In the genomic region with DNA sequence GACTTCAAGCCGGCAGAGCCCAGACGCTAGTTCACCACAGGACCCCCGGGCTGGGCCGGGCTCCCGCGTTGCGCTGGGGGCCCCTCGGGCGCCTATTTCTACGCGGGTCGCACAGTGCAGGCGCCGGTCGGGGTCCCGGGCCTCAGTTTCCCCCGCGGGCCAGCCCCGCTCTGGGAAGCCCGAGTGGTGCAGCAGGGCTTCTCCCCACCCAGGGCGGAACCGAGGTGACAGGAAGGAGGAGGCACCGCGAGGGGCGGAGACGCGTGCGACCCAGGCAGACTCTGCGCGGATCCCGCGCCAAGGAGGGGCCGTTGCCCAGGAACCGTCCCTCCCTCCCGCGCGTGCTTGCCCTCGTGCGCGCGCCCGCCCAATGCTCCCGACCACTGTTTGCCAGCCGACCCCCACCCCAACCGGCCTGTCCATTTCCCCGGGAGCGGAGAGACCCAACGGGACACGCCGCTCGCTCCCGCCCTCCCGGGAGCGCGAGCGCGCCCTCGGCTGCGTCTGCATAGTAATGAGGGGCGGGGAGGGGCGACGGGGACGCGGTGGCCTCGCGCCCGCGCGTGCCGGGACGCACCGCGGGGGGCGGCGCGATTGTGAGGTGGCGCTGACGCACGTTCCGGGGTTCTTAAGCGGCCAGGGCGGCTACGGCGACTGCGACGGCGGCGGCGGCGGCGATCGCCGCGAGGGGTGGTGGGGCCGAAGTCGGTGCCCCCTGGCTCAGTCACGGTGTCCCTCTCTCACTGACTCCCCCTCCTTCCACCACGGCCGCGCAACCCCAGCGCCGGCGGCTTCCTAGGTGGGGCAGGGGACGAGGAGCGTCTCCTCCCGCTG, we compare ENCODE assay signal across 1 cellular context.
A peak's percentile ranks its signal among the peaks of the same experiment; 100 is the strongest.
TF ChIP-seq lines count a peak whose summit lies in the region.

CPEB2 (plus strand) TSS at position 657 of the 834 bp plus-strand sequence. CDS start 193 bp downstream, outside the sequence.

TF ChIP-seq in H1, 55 proteins besides CTCF, POLR2A, EP300 and RAD21:
- TF ChIP-seq MAX (IDR thresholded peaks at IDR 0.05) (peak; percentile 63), RXRA (IDR thresholded peaks at IDR 0.05; ENCODE audit: insufficient read depth, low read depth, low read length) (no peak), TCF12 (IDR thresholded peaks at IDR 0.05; ENCODE audit: low read depth, low read length) (no peak), POLR2AphosphoS5 (IDR thresholded peaks at IDR 0.05; ENCODE audit: low read depth, low read length) (no peak), JUND (IDR thresholded peaks at IDR 0.05; ENCODE audit: low read length) (no peak), RBBP5 (IDR thresholded peaks at IDR 0.05; ENCODE audit: borderline replicate concordance, low read depth, low read length) (peak; percentile 88; the same call in 1 of the 2 replicates), SIX5 (IDR thresholded peaks at IDR 0.05; ENCODE audit: low read depth, low read length) (no peak), RFX5 (IDR thresholded peaks at IDR 0.05; ENCODE audit: borderline replicate concordance, low read depth, low read length) (no peak), TAF7 (optimal IDR thresholded peaks at IDR 0.05; ENCODE audit: borderline replicate concordance, low read depth, low read length) (peak; percentile 17), KDM4A (IDR thresholded peaks at IDR 0.05; ENCODE audit: low read depth, low read length, severe bottlenecking) (peak; percentile 79), KDM5A (IDR thresholded peaks at IDR 0.05; ENCODE audit: low read length) (no peak), CHD7 (IDR thresholded peaks at IDR 0.05; ENCODE audit: insufficient replicate concordance, low read length) (no peak), HDAC2 (IDR thresholded peaks at IDR 0.05; ENCODE audit: borderline replicate concordance in 1 of 2, low read depth in 2 of 2, low read length in 2 of 2) (0 out of 4 replicates have a peak, but pooled peaks of 1 of the 2 experiments have one; percentile 23), CBX8 (IDR thresholded peaks at IDR 0.05; ENCODE audit: borderline replicate concordance, low read depth, low read length) (no peak), GTF2F1 (IDR thresholded peaks at IDR 0.05; ENCODE audit: borderline replicate concordance, low read depth, low read length) (no peak), ASH2L (IDR thresholded peaks at IDR 0.05; ENCODE audit: low read length) (peak; percentile 94), TAF1 (IDR thresholded peaks at IDR 0.05; ENCODE audit: low read depth, low read length) (0 out of 2 replicates have a peak, but pooled peaks have one; percentile 30), SIN3A (conservative IDR thresholded peaks at IDR 0.05 in 1 of 2, IDR thresholded peaks at IDR 0.05 in 1 of 2; ENCODE audit: low read depth in 1 of 2, low read length in 2 of 2) (peak in 1 of 2 experiments; percentile 66; a peak in 1 of 4 replicates), SAP30 (IDR thresholded peaks at IDR 0.05; ENCODE audit: insufficient read depth, insufficient replicate concordance, low read length) (no peak), BACH1 (IDR thresholded peaks at IDR 0.05; ENCODE audit: low read length) (peak; percentile 54; the same call in 1 of the 2 replicates), FOSL1 (IDR thresholded peaks at IDR 0.05; ENCODE audit: insufficient read depth, low read depth, low read length) (0 out of 2 replicates have a peak, but pooled peaks have one; percentile 39), GABPA (IDR thresholded peaks at IDR 0.05; ENCODE audit: borderline replicate concordance, insufficient read depth, low read length) (no peak), CTBP2 (IDR thresholded peaks at IDR 0.05; ENCODE audit: borderline replicate concordance, insufficient read depth, insufficient read length, low read length) (peak; percentile 92), CREB1 (IDR thresholded peaks at IDR 0.05) (peak; percentile 67), BRCA1 (IDR thresholded peaks at IDR 0.05; ENCODE audit: low read depth, low read length) (no peak), PHF8 (conservative IDR thresholded peaks at IDR 0.05; ENCODE audit: low read depth, low read length) (peak; percentile 23; the same call in 1 of the 2 replicates)
- TF ChIP-seq, protein P1, sequence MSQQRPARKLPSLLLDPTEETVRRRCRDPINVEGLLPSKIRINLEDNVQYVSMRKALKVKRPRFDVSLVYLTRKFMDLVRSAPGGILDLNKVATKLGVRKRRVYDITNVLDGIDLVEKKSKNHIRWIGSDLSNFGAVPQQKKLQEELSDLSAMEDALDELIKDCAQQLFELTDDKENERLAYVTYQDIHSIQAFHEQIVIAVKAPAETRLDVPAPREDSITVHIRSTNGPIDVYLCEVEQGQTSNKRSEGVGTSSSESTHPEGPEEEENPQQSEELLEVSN (IDR thresholded peaks at IDR 0.05), result peak; percentile 21; the same call in 1 of the 2 replicates
